Comparison of ENCODE assay signal across 1 cellular context in the genomic region with DNA sequence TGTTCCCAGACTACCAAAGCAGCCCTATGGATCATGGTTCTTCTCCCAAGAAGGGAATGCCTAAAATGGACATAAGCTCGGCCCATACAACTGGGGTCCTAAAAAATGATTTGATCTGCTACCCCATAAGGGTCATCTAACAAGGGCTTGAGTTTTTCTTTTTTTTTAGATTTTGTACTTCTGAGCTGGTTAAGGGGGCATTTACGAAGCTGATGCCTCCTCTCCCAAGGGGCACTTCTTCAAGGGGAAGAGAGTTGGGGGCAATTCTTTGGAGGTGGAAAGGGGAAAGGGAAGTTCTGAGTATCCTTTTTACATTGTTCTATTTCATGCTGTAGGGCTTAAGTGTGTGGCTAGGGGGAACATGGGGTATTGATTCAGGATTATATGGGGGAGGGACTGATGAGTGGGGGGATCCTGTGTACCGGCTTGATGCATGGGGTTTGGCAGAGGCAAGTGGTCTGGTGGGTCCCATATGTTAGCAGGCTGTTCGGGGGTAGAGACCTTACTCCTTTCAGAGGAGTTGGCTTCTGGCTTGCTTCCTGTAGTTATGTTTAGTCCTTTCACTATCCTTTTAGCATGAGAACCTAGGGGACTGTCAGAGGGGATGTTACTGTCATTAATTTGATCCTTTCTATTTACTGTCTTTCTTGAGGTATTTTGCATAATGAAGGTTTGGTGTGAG.
A peak's percentile ranks its signal among the peaks of the same experiment; 100 is the strongest.
TF ChIP-seq lines count a peak whose summit lies in the region.

No MANE protein-coding gene starts in this region.

TF ChIP-seq in GM12878, 131 proteins besides CTCF, POLR2A, EP300 and RAD21 (continued from another document):
- TF ChIP-seq, protein P1, sequence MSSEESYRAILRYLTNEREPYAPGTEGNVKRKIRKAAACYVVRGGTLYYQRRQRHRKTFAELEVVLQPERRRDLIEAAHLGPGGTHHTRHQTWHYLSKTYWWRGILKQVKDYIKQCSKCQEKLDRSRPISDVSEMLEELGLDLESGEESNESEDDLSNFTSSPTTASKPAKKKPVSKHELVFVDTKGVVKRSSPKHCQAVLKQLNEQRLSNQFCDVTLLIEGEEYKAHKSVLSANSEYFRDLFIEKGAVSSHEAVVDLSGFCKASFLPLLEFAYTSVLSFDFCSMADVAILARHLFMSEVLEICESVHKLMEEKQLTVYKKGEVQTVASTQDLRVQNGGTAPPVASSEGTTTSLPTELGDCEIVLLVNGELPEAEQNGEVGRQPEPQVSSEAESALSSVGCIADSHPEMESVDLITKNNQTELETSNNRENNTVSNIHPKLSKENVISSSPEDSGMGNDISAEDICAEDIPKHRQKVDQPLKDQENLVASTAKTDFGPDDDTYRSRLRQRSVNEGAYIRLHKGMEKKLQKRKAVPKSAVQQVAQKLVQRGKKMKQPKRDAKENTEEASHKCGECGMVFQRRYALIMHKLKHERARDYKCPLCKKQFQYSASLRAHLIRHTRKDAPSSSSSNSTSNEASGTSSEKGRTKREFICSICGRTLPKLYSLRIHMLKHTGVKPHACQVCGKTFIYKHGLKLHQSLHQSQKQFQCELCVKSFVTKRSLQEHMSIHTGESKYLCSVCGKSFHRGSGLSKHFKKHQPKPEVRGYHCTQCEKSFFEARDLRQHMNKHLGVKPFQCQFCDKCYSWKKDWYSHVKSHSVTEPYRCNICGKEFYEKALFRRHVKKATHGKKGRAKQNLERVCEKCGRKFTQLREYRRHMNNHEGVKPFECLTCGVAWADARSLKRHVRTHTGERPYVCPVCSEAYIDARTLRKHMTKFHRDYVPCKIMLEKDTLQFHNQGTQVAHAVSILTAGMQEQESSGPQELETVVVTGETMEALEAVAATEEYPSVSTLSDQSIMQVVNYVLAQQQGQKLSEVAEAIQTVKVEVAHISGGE (CRISPR knock-in tag; IDR thresholded peaks at IDR 0.05), result no peak
- TF ChIP-seq SMAD5 (IDR thresholded peaks at IDR 0.05; ENCODE audit: low read depth), result peak; percentile 63; the same call in 1 of the 2 replicates
TF ChIP-seq in GM12878: peak in this region for 3.
